ENCODE assay signal across 10 cellular contexts in genomic region chr3:9135930-9136525, GRCh38.
A peak's percentile ranks its signal among the peaks of the same experiment; 100 is the strongest.
DNase-seq lines count a peak whose midpoint lies in the region; ATAC-seq and TF ChIP-seq lines count a peak whose summit lies in the region.
"Had no signal": no experiment of that assay in that cellular context is flagged by ENCODE, and none has a peak within 500 bp of the region (broad histone marks: within the 10 kb centered on the region; RNA-seq: fewer than 3 reads in every experiment).

No MANE protein-coding gene starts in this region.

- H4K20me1 ChIP-seq in hepatocyte (ENCODE audit: insufficient read depth, poor library complexity, severe bottlenecking): no peaks in the 10 kb centered on the region

- no peaks in the 10 kb centered on the region for H3K9me3 ChIP-seq in hepatocyte (ENCODE audit: low read depth)
- H3K9me3 ChIP-seq in effector memory CD4-positive, alpha-beta T cell (ENCODE audit: control insufficient read depth, low read length): no peaks in the 10 kb centered on the region

- WGBS in hepatocyte (ENCODE audit: low lambda C conversion rate, missing lambda C conversion rate): 19% methylated on average over 35 of the region's 56 CpGs

- no peak for TF ChIP-seq CTCF in hepatocyte (IDR thresholded peaks at IDR 0.05; ENCODE audit: poor library complexity)
- TF ChIP-seq CTCF in progenitor cell of endocrine pancreas (IDR thresholded peaks at IDR 0.05; ENCODE audit: unreplicated experiment): no peak
- TF ChIP-seq CTCF in RWPE1 (conservative IDR thresholded peaks at IDR 0.05; ENCODE audit: low read depth): no peak

- ATAC-seq in activated naive CD8-positive, alpha-beta T cell treated with anti-CD3 and anti-CD28 coated beads, Interleukin-2, amount 10 ng/mL, durations not matched to agents 7 days and 5 days (ENCODE audit: low read depth): peak; percentile 73
- no peak for ATAC-seq in GM18861 (IDR thresholded peaks at IDR 0.05; ENCODE audit: unreplicated experiment)
- ATAC-seq: effector memory CD8-positive, alpha-beta T cell had no signal

- CTCF ChIA-PET in RWPE1 (lab: Yijun Ruan, JAX): no interaction called here

- H3K9me2 ChIP-seq in hepatocyte (replicated peaks; ENCODE audit: insufficient read depth): no peaks in the 10 kb centered on the region

- peak overlapping the region; percentile 44 for H3K4me3 Mint-ChIP-seq in activated naive CD8-positive, alpha-beta T cell treated with anti-CD3 and anti-CD28 coated beads, Interleukin-2, amount 10 ng/mL, durations not matched to agents 7 days and 5 days
- H3K4me3 Mint-ChIP-seq in progenitor cell of endocrine pancreas (ENCODE audit: low read depth): peak overlapping the region; percentile 58
- H3K4me3 Mint-ChIP-seq: effector memory CD8-positive, alpha-beta T cell had no signal

- no peak overlapping the region for H3K4me3 ChIP-seq in hepatocyte
- no peak overlapping the region for H3K4me3 ChIP-seq in effector memory CD4-positive, alpha-beta T cell (ENCODE audit: insufficient read depth, low read depth, low read length, poor library complexity, severe bottlenecking)

- peak overlapping the region; percentile 65 for H2AFZ ChIP-seq in hepatocyte

- no peaks in the 10 kb centered on the region for H3K36me3 ChIP-seq in hepatocyte (replicated peaks; ENCODE audit: insufficient read depth, low read depth)
- no peaks in the 10 kb centered on the region for H3K36me3 ChIP-seq in effector memory CD4-positive, alpha-beta T cell (ENCODE audit: control insufficient read depth, insufficient read depth, low read length)

- H3K27ac Mint-ChIP-seq in activated naive CD8-positive, alpha-beta T cell treated with anti-CD3 and anti-CD28 coated beads, Interleukin-2, amount 10 ng/mL, durations not matched to agents 7 days and 5 days: no peak overlapping the region
- H3K27ac Mint-ChIP-seq in progenitor cell of endocrine pancreas: no peak overlapping the region
- H3K27ac Mint-ChIP-seq: effector memory CD8-positive, alpha-beta T cell had no signal

- peak overlapping the region; percentile 85 for H3K4me2 ChIP-seq in hepatocyte

- no peaks in the 10 kb centered on the region for H3K9me3 Mint-ChIP-seq in activated naive CD8-positive, alpha-beta T cell treated with anti-CD3 and anti-CD28 coated beads, Interleukin-2, amount 10 ng/mL, durations not matched to agents 7 days and 5 days
- peaks cover 7% of the 10 kb centered on the region for H3K9me3 Mint-ChIP-seq in progenitor cell of endocrine pancreas (ENCODE audit: low read depth)
- H3K9me3 Mint-ChIP-seq: effector memory CD8-positive, alpha-beta T cell had no signal

- H3K4me1 Mint-ChIP-seq in activated naive CD8-positive, alpha-beta T cell treated with anti-CD3 and anti-CD28 coated beads, Interleukin-2, amount 10 ng/mL, durations not matched to agents 7 days and 5 days: peaks cover 1% of the 10 kb centered on the region
- H3K4me1 Mint-ChIP-seq in progenitor cell of endocrine pancreas (ENCODE audit: low read depth): peaks cover 7% of the 10 kb centered on the region

- H3K4me1 ChIP-seq in hepatocyte (ENCODE audit: insufficient read depth): peaks cover 18% of the 10 kb centered on the region
- H3K4me1 ChIP-seq in effector memory CD4-positive, alpha-beta T cell (ENCODE audit: control insufficient read depth, insufficient read depth, low read length, poor library complexity, severe bottlenecking): no peaks in the 10 kb centered on the region

- H3K79me2 ChIP-seq in hepatocyte: no peaks in the 10 kb centered on the region

- H3K27me3 ChIP-seq in hepatocyte: no peaks in the 10 kb centered on the region
- H3K27me3 ChIP-seq in effector memory CD4-positive, alpha-beta T cell (replicated peaks; ENCODE audit: control insufficient read depth, insufficient read depth, low read length, poor library complexity, severe bottlenecking): no peaks in the 10 kb centered on the region

- H3K27ac ChIP-seq in hepatocyte (no peak overlapping the region), RWPE1 (no peak overlapping the region)
- H3K27ac ChIP-seq in effector memory CD4-positive, alpha-beta T cell (ENCODE audit: insufficient read depth, low read length, poor library complexity, severe bottlenecking): no peak overlapping the region

- POLR2A ChIA-PET in activated naive CD8-positive, alpha-beta T cell treated with anti-CD3 and anti-CD28 coated beads, Interleukin-2, amount 10 ng/mL, durations not matched to agents 7 days and 5 days (lab: Charles Lee): no interaction called here
- POLR2A ChIA-PET in RWPE1 (lab: Yijun Ruan, JAX; ENCODE audit: low non-redundant PET): no interaction called here

- peak; percentile 55 for DNase-seq in ELF-1 (ENCODE audit: low read depth, low spot score)
- no peak for DNase-seq in activated naive CD8-positive, alpha-beta T cell treated with anti-CD3 and anti-CD28 coated beads, Interleukin-2, amount 10 ng/mL, durations not matched to agents 7 days and 5 days
- DNase-seq in hepatocyte (ENCODE audit: low spot score): no peak
- peak; percentile 37 for DNase-seq in progenitor cell of endocrine pancreas (ENCODE audit: low spot score, unreplicated experiment)
- no peak for DNase-seq in effector memory CD4-positive, alpha-beta T cell
- no peak for DNase-seq in RWPE1 (ENCODE audit: low spot score)
- DNase-seq in NCI-H2081 (lab: John Stamatoyannopoulos, UW): no peak
- DNase-seq: effector memory CD8-positive, alpha-beta T cell; T-helper 9 cell had no signal

- no peaks in the 10 kb centered on the region for H3K36me3 Mint-ChIP-seq in activated naive CD8-positive, alpha-beta T cell treated with anti-CD3 and anti-CD28 coated beads, Interleukin-2, amount 10 ng/mL, durations not matched to agents 7 days and 5 days
- H3K36me3 Mint-ChIP-seq in progenitor cell of endocrine pancreas (ENCODE audit: insufficient read depth): peaks cover 2% of the 10 kb centered on the region

- peaks cover 53% of the 10 kb centered on the region for H3K27me3 Mint-ChIP-seq in activated naive CD8-positive, alpha-beta T cell treated with anti-CD3 and anti-CD28 coated beads, Interleukin-2, amount 10 ng/mL, durations not matched to agents 7 days and 5 days
- peaks cover 31% of the 10 kb centered on the region for H3K27me3 Mint-ChIP-seq in progenitor cell of endocrine pancreas

Comparison
In these comparisons a context has a peak if more than half of its experiments do, and no peak if none do; other contexts are left out.
1. DNase-seq: peak in ELF-1 (single experiment) and progenitor cell of endocrine pancreas (single experiment); none in activated naive CD8-positive, alpha-beta T cell treated with anti-CD3 and anti-CD28 coated beads, Interleukin-2, amount 10 ng/mL, durations not matched to agents 7 days and 5 days (single experiment), hepatocyte (single experiment), effector memory CD4-positive, alpha-beta T cell (0 of 3), RWPE1 (single experiment) and NCI-H2081 (0 of 2).